In genomic region chr2:95294579-95295250, GRCh38 we compare ENCODE assay signal across 1 cellular context.
TF ChIP-seq lines count a peak whose summit lies in the region.

No MANE protein-coding gene starts in this region.

TF ChIP-seq in GM23338, 12 proteins besides CTCF, POLR2A, EP300 and RAD21 (continued from another document):
- TF ChIP-seq, protein P1, sequence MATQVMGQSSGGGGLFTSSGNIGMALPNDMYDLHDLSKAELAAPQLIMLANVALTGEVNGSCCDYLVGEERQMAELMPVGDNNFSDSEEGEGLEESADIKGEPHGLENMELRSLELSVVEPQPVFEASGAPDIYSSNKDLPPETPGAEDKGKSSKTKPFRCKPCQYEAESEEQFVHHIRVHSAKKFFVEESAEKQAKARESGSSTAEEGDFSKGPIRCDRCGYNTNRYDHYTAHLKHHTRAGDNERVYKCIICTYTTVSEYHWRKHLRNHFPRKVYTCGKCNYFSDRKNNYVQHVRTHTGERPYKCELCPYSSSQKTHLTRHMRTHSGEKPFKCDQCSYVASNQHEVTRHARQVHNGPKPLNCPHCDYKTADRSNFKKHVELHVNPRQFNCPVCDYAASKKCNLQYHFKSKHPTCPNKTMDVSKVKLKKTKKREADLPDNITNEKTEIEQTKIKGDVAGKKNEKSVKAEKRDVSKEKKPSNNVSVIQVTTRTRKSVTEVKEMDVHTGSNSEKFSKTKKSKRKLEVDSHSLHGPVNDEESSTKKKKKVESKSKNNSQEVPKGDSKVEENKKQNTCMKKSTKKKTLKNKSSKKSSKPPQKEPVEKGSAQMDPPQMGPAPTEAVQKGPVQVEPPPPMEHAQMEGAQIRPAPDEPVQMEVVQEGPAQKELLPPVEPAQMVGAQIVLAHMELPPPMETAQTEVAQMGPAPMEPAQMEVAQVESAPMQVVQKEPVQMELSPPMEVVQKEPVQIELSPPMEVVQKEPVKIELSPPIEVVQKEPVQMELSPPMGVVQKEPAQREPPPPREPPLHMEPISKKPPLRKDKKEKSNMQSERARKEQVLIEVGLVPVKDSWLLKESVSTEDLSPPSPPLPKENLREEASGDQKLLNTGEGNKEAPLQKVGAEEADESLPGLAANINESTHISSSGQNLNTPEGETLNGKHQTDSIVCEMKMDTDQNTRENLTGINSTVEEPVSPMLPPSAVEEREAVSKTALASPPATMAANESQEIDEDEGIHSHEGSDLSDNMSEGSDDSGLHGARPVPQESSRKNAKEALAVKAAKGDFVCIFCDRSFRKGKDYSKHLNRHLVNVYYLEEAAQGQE (IDR thresholded peaks at IDR 0.05; ENCODE audit: unreplicated experiment): no peak
- TF ChIP-seq, protein P2, sequence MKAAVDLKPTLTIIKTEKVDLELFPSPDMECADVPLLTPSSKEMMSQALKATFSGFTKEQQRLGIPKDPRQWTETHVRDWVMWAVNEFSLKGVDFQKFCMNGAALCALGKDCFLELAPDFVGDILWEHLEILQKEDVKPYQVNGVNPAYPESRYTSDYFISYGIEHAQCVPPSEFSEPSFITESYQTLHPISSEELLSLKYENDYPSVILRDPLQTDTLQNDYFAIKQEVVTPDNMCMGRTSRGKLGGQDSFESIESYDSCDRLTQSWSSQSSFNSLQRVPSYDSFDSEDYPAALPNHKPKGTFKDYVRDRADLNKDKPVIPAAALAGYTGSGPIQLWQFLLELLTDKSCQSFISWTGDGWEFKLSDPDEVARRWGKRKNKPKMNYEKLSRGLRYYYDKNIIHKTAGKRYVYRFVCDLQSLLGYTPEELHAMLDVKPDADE (IDR thresholded peaks at IDR 0.05): no peak
- TF ChIP-seq, protein P3, sequence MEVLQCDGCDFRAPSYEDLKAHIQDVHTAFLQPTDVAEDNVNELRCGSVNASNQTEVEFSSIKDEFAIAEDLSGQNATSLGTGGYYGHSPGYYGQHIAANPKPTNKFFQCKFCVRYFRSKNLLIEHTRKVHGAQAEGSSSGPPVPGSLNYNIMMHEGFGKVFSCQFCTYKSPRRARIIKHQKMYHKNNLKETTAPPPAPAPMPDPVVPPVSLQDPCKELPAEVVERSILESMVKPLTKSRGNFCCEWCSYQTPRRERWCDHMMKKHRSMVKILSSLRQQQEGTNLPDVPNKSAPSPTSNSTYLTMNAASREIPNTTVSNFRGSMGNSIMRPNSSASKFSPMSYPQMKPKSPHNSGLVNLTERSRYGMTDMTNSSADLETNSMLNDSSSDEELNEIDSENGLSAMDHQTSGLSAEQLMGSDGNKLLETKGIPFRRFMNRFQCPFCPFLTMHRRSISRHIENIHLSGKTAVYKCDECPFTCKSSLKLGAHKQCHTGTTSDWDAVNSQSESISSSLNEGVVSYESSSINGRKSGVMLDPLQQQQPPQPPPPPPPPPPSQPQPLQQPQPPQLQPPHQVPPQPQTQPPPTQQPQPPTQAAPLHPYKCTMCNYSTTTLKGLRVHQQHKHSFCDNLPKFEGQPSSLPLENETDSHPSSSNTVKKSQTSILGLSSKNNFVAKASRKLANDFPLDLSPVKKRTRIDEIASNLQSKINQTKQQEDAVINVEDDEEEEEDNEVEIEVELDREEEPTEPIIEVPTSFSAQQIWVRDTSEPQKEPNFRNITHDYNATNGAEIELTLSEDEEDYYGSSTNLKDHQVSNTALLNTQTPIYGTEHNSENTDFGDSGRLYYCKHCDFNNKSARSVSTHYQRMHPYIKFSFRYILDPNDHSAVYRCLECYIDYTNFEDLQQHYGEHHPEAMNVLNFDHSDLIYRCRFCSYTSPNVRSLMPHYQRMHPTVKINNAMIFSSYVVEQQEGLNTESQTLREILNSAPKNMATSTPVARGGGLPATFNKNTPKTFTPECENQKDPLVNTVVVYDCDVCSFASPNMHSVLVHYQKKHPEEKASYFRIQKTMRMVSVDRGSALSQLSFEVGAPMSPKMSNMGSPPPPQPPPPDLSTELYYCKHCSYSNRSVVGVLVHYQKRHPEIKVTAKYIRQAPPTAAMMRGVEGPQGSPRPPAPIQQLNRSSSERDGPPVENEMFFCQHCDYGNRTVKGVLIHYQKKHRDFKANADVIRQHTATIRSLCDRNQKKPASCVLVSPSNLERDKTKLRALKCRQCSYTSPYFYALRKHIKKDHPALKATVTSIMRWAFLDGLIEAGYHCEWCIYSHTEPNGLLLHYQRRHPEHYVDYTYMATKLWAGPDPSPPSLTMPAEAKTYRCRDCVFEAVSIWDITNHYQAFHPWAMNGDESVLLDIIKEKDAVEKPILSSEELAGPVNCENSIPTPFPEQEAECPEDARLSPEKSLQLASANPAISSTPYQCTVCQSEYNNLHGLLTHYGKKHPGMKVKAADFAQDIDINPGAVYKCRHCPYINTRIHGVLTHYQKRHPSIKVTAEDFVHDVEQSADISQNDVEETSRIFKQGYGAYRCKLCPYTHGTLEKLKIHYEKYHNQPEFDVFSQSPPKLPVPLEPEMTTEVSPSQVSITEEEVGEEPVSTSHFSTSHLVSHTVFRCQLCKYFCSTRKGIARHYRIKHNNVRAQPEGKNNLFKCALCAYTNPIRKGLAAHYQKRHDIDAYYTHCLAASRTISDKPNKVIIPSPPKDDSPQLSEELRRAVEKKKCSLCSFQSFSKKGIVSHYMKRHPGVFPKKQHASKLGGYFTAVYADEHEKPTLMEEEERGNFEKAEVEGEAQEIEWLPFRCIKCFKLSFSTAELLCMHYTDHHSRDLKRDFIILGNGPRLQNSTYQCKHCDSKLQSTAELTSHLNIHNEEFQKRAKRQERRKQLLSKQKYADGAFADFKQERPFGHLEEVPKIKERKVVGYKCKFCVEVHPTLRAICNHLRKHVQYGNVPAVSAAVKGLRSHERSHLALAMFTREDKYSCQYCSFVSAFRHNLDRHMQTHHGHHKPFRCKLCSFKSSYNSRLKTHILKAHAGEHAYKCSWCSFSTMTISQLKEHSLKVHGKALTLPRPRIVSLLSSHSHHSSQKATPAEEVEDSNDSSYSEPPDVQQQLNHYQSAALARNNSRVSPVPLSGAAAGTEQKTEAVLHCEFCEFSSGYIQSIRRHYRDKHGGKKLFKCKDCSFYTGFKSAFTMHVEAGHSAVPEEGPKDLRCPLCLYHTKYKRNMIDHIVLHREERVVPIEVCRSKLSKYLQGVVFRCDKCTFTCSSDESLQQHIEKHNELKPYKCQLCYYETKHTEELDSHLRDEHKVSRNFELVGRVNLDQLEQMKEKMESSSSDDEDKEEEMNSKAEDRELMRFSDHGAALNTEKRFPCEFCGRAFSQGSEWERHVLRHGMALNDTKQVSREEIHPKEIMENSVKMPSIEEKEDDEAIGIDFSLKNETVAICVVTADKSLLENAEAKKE (CRISPR knock-in tag; IDR thresholded peaks at IDR 0.05): no peak
- TF ChIP-seq NANOG (IDR thresholded peaks at IDR 0.05; ENCODE audit: borderline replicate concordance) (no peak), CREB1 (CRISPR knock-in tag; IDR thresholded peaks at IDR 0.05; ENCODE audit: low read depth) (no peak), STAT1 (IDR thresholded peaks at IDR 0.05; ENCODE audit: unreplicated experiment) (no peak), ZNF114 (CRISPR knock-in tag; IDR thresholded peaks at IDR 0.05) (no peak), EZH2phosphoT487 (IDR thresholded peaks at IDR 0.05; ENCODE audit: unreplicated experiment) (no peak), POLR2AphosphoS5 (IDR thresholded peaks at IDR 0.05; ENCODE audit: low read depth) (no peak)
TF ChIP-seq in GM23338: peak in this region for 0.
